In genomic region chr11:27387362-27387761, GRCh38 we compare ENCODE assay signal across 20 cellular contexts. TPM values are rescaled to one million over a fixed set of nuclear protein-coding genes. Genes with fewer than 3 reads are reported as not detected.
DNase-seq lines count a peak whose midpoint lies in the region; ATAC-seq and TF ChIP-seq lines count a peak whose summit lies in the region.
"Had no signal": no experiment of that assay in that cellular context is flagged by ENCODE, and none has a peak within 500 bp of the region (broad histone marks: within the 10 kb centered on the region; RNA-seq: fewer than 3 reads in every experiment).

No MANE protein-coding gene starts in this region.

- no peaks in the 10 kb centered on the region for H3K4me1 Mint-ChIP-seq in activated T-helper 17 cell treated with anti-CD3 and anti-CD28 coated beads, Interleukin-2, amount 50 U/mL, for 72 hours
- peaks cover 44% of the 10 kb centered on the region for H3K4me1 Mint-ChIP-seq in Calu3 (ENCODE audit: low read depth, unreplicated experiment)

- ATAC-seq in activated T-helper 17 cell treated with anti-CD3 and anti-CD28 coated beads, Interleukin-2, amount 50 U/mL, for 72 hours (replicated peaks), result peak; percentile 75
- ATAC-seq: CD8-positive, alpha-beta T cell; HCT116 had no signal

- H3K23ac ChIP-seq in mesenchymal stem cell (ENCODE audit: low read length in 2 of 2), result no peak overlapping the region

- in situ Hi-C loops in mammary epithelial cell (cut with MboI; ENCODE audit: low sequenced_read_pairs in 2 of 2), result no loop called here

- H2BK120ac ChIP-seq in mesenchymal stem cell (ENCODE audit: low read depth, low read length), result no peak overlapping the region

- dilution Hi-C loops in mammary epithelial cell (cut with HindIII; ENCODE audit: low sequenced_read_pairs), result no loop called here

- H3K79me2 ChIP-seq in mammary epithelial cell (ENCODE audit: insufficient read depth, low read length), result peaks cover 30% of the 10 kb centered on the region

- WGBS in mesenchymal stem cell, result 14% methylated on average over 2 of the region's 2 CpGs
- 50% methylated on average over 2 of the region's 2 CpGs for WGBS in mammary epithelial cell (ENCODE audit: low coverage, missing lambda C conversion rate)

- H3K79me1 ChIP-seq in mesenchymal stem cell (replicated peaks; ENCODE audit: low read length, poor library complexity, severe bottlenecking), result peaks cover 7% of the 10 kb centered on the region

- H3K27ac Mint-ChIP-seq in activated T-helper 17 cell treated with anti-CD3 and anti-CD28 coated beads, Interleukin-2, amount 50 U/mL, for 72 hours, result no peak overlapping the region
- H3K27ac Mint-ChIP-seq in Calu3 (ENCODE audit: unreplicated experiment), result no peak overlapping the region
- H3K27ac Mint-ChIP-seq: CD8-positive, alpha-beta T cell had no signal

- peaks cover 63% of the 10 kb centered on the region for H3K4me1 ChIP-seq in cardiac muscle cell (ENCODE audit: low read depth)
- H3K4me1 ChIP-seq in right atrium auricular region, result peaks cover 0 to 11% of the 10 kb centered on the region in 2 donors
- H3K4me1 ChIP-seq in mesenchymal stem cell (ENCODE audit: control insufficient read depth, insufficient read depth, low read depth, low read length), result peaks cover 5% of the 10 kb centered on the region
- H3K4me1 ChIP-seq in mammary epithelial cell (ENCODE audit: insufficient read depth, low read length), result peaks cover 30% of the 10 kb centered on the region

- H3K36me3 ChIP-seq in cardiac muscle cell (peaks cover 16% of the 10 kb centered on the region), right atrium auricular region (no peaks in the 10 kb centered on the region), mesenchymal stem cell (ENCODE audit: control insufficient read depth in 1 of 2, insufficient read depth in 2 of 2, low read depth in 1 of 2, low read length in 2 of 2) (peaks cover 0 to 12% of the 10 kb centered on the region in 2 experiments), mammary epithelial cell (ENCODE audit: insufficient read depth, low read length) (peaks cover 9% of the 10 kb centered on the region)
- H3K36me3 ChIP-seq: BLaER1 had no signal

- H3K4me3 ChIP-seq in cardiac muscle cell (no peak overlapping the region), right atrium auricular region (no peak overlapping the region), mesenchymal stem cell (ENCODE audit: insufficient read depth in 1 of 2, low read depth in 1 of 2, low read length in 2 of 2) (no peak overlapping the region), mammary epithelial cell (replicated peaks in 1 of 3; ENCODE audit: insufficient read depth in 1 of 3, low read depth in 2 of 3, low read length in 3 of 3) (no peak overlapping the region)
- H3K4me3 ChIP-seq: BLaER1 had no signal

- no peaks in the 10 kb centered on the region for H3K36me3 Mint-ChIP-seq in activated T-helper 17 cell treated with anti-CD3 and anti-CD28 coated beads, Interleukin-2, amount 50 U/mL, for 72 hours (ENCODE audit: low read depth)
- H3K36me3 Mint-ChIP-seq in Calu3 (ENCODE audit: insufficient read depth, unreplicated experiment), result peaks cover 10% of the 10 kb centered on the region
- H3K36me3 Mint-ChIP-seq: CD8-positive, alpha-beta T cell had no signal

- DNase-seq in cardiac muscle cell (ENCODE audit: low read depth in 1 of 2, low spot score in 1 of 2) (no peak), right atrium auricular region (ENCODE audit: low spot score) (no peak), mesenchymal stem cell (no peak), mammary epithelial cell (no peak), SHP77 treated with DMSO at 0.1 percent for 48 hours (lab: John Stamatoyannopoulos, UW) (no peak), H4 (ENCODE audit: low spot score) (no peak), Calu3 (no peak)
- DNase-seq: 8988T; CD8-positive, alpha-beta T cell; DND-41; KBM-7; MV-4-11; NCI-H1417; NCI-H187 treated with DMSO at 0.1 percent for 48 hours; NCI-H2171; NCI-H446; NCI-H69 had no signal

- H3K4me3 Mint-ChIP-seq in activated T-helper 17 cell treated with anti-CD3 and anti-CD28 coated beads, Interleukin-2, amount 50 U/mL, for 72 hours, result no peak overlapping the region
- no peak overlapping the region for H3K4me3 Mint-ChIP-seq in Calu3 (ENCODE audit: low read depth, unreplicated experiment)
- H3K4me3 Mint-ChIP-seq: CD8-positive, alpha-beta T cell had no signal

- CTCF ChIA-PET in mammary epithelial cell (lab: Charles Lee; ENCODE audit: low non-redundant PET), result no interaction called here
- CTCF ChIA-PET in Calu3 (lab: Charles Lee), result no interaction called here

- no peaks in the 10 kb centered on the region for H3K27me3 Mint-ChIP-seq in activated T-helper 17 cell treated with anti-CD3 and anti-CD28 coated beads, Interleukin-2, amount 50 U/mL, for 72 hours
- H3K27me3 Mint-ChIP-seq in Calu3 (ENCODE audit: unreplicated experiment), result no peaks in the 10 kb centered on the region

- peak overlapping the region in 1 of 2 experiments; percentile 8 for H3K18ac ChIP-seq in mesenchymal stem cell (ENCODE audit: low read depth in 1 of 2, low read length in 2 of 2)

- TF ChIP-seq CTCF in cardiac muscle cell (IDR thresholded peaks at IDR 0.05; ENCODE audit: low read depth, low read length), result no peak
- TF ChIP-seq CTCF in right atrium auricular region (IDR thresholded peaks at IDR 0.05), result no peak
- TF ChIP-seq CTCF in mammary epithelial cell (conservative IDR thresholded peaks at IDR 0.05 in 1 of 2, IDR thresholded peaks at IDR 0.05 in 1 of 2; ENCODE audit: extremely low read depth in 1 of 2, insufficient read depth in 1 of 2, low read depth in 1 of 2, low read length in 2 of 2), result no peak
- TF ChIP-seq CTCF in Calu3 (IDR thresholded peaks at IDR 0.05; ENCODE audit: unreplicated experiment), result no peak

- H2BK15ac ChIP-seq in mesenchymal stem cell (ENCODE audit: low read depth, poor library complexity, severe bottlenecking), result no peak overlapping the region

- peak overlapping the region in 1 of 2 experiments; percentile 63 for H2BK12ac ChIP-seq in mesenchymal stem cell (ENCODE audit: low read length in 2 of 2)

- H4K20me1 ChIP-seq in mammary epithelial cell (ENCODE audit: insufficient read depth, low read length), result no peaks in the 10 kb centered on the region
- H4K20me1 ChIP-seq: BLaER1 had no signal

- H3K9me3 ChIP-seq in cardiac muscle cell (ENCODE audit: low read depth) (no peaks in the 10 kb centered on the region), right atrium auricular region (no peaks in the 10 kb centered on the region), mesenchymal stem cell (ENCODE audit: control insufficient read depth, low read length) (no peaks in the 10 kb centered on the region), mammary epithelial cell (replicated peaks; ENCODE audit: insufficient read depth, low read length) (no peaks in the 10 kb centered on the region)
- H3K9me3 ChIP-seq: BLaER1 had no signal

- H4K91ac ChIP-seq in mesenchymal stem cell (ENCODE audit: low read length), result no peak overlapping the region

- H2AK5ac ChIP-seq in mesenchymal stem cell (ENCODE audit: low read length, severe bottlenecking), result no peak overlapping the region

- no peak overlapping the region for H3K9ac ChIP-seq in mesenchymal stem cell (ENCODE audit: low read length)
- no peak overlapping the region for H3K9ac ChIP-seq in mammary epithelial cell (ENCODE audit: insufficient read depth, low read length)
- H3K9ac ChIP-seq: BLaER1 had no signal

- H3K4me2 ChIP-seq in mesenchymal stem cell (ENCODE audit: low read length, poor library complexity, severe bottlenecking) (no peak overlapping the region), mammary epithelial cell (ENCODE audit: insufficient read depth, low read depth, low read length) (no peak overlapping the region)
- H3K4me2 ChIP-seq: BLaER1 had no signal

- intact Hi-C loops in mammary epithelial cell (cut with micrococcal nuclease) (no loop called here), Calu3 (cut with micrococcal nuclease; ENCODE audit: unreplicated experiment) (no loop called here)

- H3K27me3 ChIP-seq in cardiac muscle cell, result no peaks in the 10 kb centered on the region
- H3K27me3 ChIP-seq in right atrium auricular region, result no peaks in the 10 kb centered on the region
- H3K27me3 ChIP-seq in mesenchymal stem cell (ENCODE audit: control insufficient read depth in 1 of 2, insufficient read depth in 1 of 2, low read length in 2 of 2), result no peaks in the 10 kb centered on the region
- no peaks in the 10 kb centered on the region for H3K27me3 ChIP-seq in mammary epithelial cell (ENCODE audit: insufficient read depth, low read length)
- H3K27me3 ChIP-seq: BLaER1 had no signal

- no peak overlapping the region for H4K8ac ChIP-seq in mesenchymal stem cell (ENCODE audit: low read length)

- H3K27ac ChIP-seq in cardiac muscle cell (peak overlapping the region; percentile 18), right atrium auricular region (no peak overlapping the region), mesenchymal stem cell (ENCODE audit: low read length, poor library complexity, severe bottlenecking) (peak overlapping the region; percentile 5), mammary epithelial cell (ENCODE audit: insufficient read depth, low read depth, low read length) (no peak overlapping the region)
- H3K27ac ChIP-seq: BLaER1 had no signal

- no peak overlapping the region for H3K4ac ChIP-seq in mesenchymal stem cell (ENCODE audit: low read depth in 1 of 2, low read length in 2 of 2)

- BruUV-seq in mammary epithelial cell (replicated peaks; lab: Mats Ljungman, UMichigan) (no TSS peak), Calu3 (replicated peaks; lab: Mats Ljungman, UMichigan) (no TSS peak)

- H3K9me3 Mint-ChIP-seq in activated T-helper 17 cell treated with anti-CD3 and anti-CD28 coated beads, Interleukin-2, amount 50 U/mL, for 72 hours, result no peaks in the 10 kb centered on the region
- no peaks in the 10 kb centered on the region for H3K9me3 Mint-ChIP-seq in Calu3 (ENCODE audit: low read depth, unreplicated experiment)
- H3K9me3 Mint-ChIP-seq: CD8-positive, alpha-beta T cell had no signal

- H2AFZ ChIP-seq in mesenchymal stem cell (ENCODE audit: low read depth, low read length) (no peak overlapping the region), mammary epithelial cell (ENCODE audit: low read depth, low read length) (no peak overlapping the region)

- no peak overlapping the region for H3K14ac ChIP-seq in mesenchymal stem cell (ENCODE audit: low read length in 2 of 2)

- no peak overlapping the region for H2BK5ac ChIP-seq in mesenchymal stem cell (ENCODE audit: low read depth, low read length, poor library complexity, severe bottlenecking)

RNA-seq across cellular contexts. Expression of gene CCDC34, which starts 24.3 kb away (rescaled TPM):
- 9.1 and 21.1 TPM in 2 replicates for total RNA-seq in cardiac muscle cell
- polyA plus RNA-seq in cardiac muscle cell, result 12.8 and 19.0 TPM in 2 replicates
- total RNA-seq in right atrium auricular region, result 1 to 10 TPM in 1 of 2 donors, not detected in 1; 2.6 TPM
- 10 to 100 TPM in 1 of 2 donors, 1 to 10 TPM in 1; 9.8 to 19.1 TPM for total RNA-seq in activated T-helper 17 cell treated with anti-CD3 and anti-CD28 coated beads, Interleukin-2, amount 50 U/mL, for 72 hours
- polyA plus RNA-seq in mesenchymal stem cell (2013, experiment 1 of 2), result 10.2 TPM
- polyA plus RNA-seq in mesenchymal stem cell (2013, experiment 2 of 2), result 11.4 TPM
- total RNA-seq in mammary epithelial cell, result 10 to 100 TPM in 1 of 2 donors, 1 to 10 TPM in 1; 2.5 to 10.4 TPM
- 5.9 TPM for polyA plus RNA-seq in mammary epithelial cell
- polyA minus RNA-seq in mammary epithelial cell, result 1.5 TPM
- total RNA-seq in H4 (2014; rRNA removed; shearing (Covaris generic)), result 29.7 and 29.8 TPM in 2 replicates
- total RNA-seq in Calu3 (2022), result 17.6 and 21.6 TPM in 2 replicates

Comparison
In these comparisons a context has a peak if more than half of its experiments do, and no peak if none do; other contexts are left out.
1. H3K27ac ChIP-seq: peak in cardiac muscle cell (single experiment) and mesenchymal stem cell (single experiment); none in right atrium auricular region (0 of 2) and mammary epithelial cell (single experiment).